ENCODE assay signal across 8 cellular contexts in genomic region chr1:9651220-9651564, GRCh38. TPM values are rescaled to one million over a fixed set of nuclear protein-coding genes. Genes with fewer than 3 reads are reported as not detected.
DNase-seq lines count a peak whose midpoint lies in the region; ATAC-seq and TF ChIP-seq lines count a peak whose summit lies in the region.

No MANE protein-coding gene starts in this region.

- no peak for TF ChIP-seq POLR2A in esophagus muscularis mucosa (IDR thresholded peaks at IDR 0.05; ENCODE audit: low read depth)

- CTCF ChIA-PET in Panc1 (lab: Charles Lee): interaction anchor here (0.5 kb wide), 1 partner anchor 559 kb away, joined by 3 read pairs; no protein-coding TSS in a partner anchor

- H3K27ac ChIP-seq in Panc1 (ENCODE audit: low read length) (no peak overlapping the region), esophagus muscularis mucosa (replicated peaks in 1 of 4) (peak overlapping the region in 1 of 4 donors; percentile 57), rectal smooth muscle tissue (ENCODE audit: low read depth, low read length) (no peak overlapping the region)

- H3K9me3 ChIP-seq in Panc1 (ENCODE audit: control insufficient read depth, insufficient read depth, low read depth, low read length): no peaks in the 10 kb centered on the region
- H3K9me3 ChIP-seq in esophagus muscularis mucosa: no peaks in the 10 kb centered on the region

- POLR2A ChIA-PET in Panc1 (lab: Charles Lee): no interaction called here

- no peak overlapping the region for H3K9ac ChIP-seq in rectal smooth muscle tissue (ENCODE audit: low read length)

- WGBS in esophagus muscularis mucosa: 18% methylated on average over 10 of the region's 10 CpGs

- no peak for TF ChIP-seq CTCF in Panc1 (IDR thresholded peaks at IDR 0.05)
- TF ChIP-seq CTCF in esophagus muscularis mucosa (IDR thresholded peaks at IDR 0.05): no peak

- no peak for TF ChIP-seq EP300 in esophagus muscularis mucosa (IDR thresholded peaks at IDR 0.05)

- intact Hi-C loops in Panc1 (cut with micrococcal nuclease; ENCODE audit: unreplicated experiment): no loop called here
- intact Hi-C loops in esophagus muscularis mucosa (cut with DNase I): no loop called here

- H3K27me3 ChIP-seq in Panc1 (ENCODE audit: control insufficient read depth, insufficient read depth, low read length): no peaks in the 10 kb centered on the region
- peaks cover 4 to 58% (median 17%) of the 10 kb centered on the region in 4 donors for H3K27me3 ChIP-seq in esophagus muscularis mucosa
- H3K27me3 ChIP-seq in rectal smooth muscle tissue (ENCODE audit: control insufficient read depth, insufficient read depth, low read length): peaks cover 3% of the 10 kb centered on the region

- in situ Hi-C loops in Panc1 (cut with HindIII; ENCODE audit: low pct_unique_long_range_greater_than_20kb, low sequenced_read_pairs): no loop called here

- ATAC-seq in Panc1 (no peak), GM19328 (IDR thresholded peaks at IDR 0.05; ENCODE audit: unreplicated experiment) (no peak), GM19035 (IDR thresholded peaks at IDR 0.05; ENCODE audit: unreplicated experiment) (no peak)

- BruUV-seq in Panc1 (replicated peaks; lab: Mats Ljungman, UMichigan): no TSS peak

- DNase-seq in Panc1 (ENCODE audit: low read depth, low spot score): no peak
- no peak for DNase-seq in esophagus muscularis mucosa (ENCODE audit: extremely low spot score)
- no peak for DNase-seq in GOT3 (lab: John Stamatoyannopoulos, UW)
- no peak for DNase-seq in stimulated activated CD8-positive, alpha-beta memory T cell treated with anti-CD3 and anti-CD28 coated beads, Interleukin-4, amount 100 ng/mL, for 48 hours

- no peaks in the 10 kb centered on the region for H3K36me3 ChIP-seq in Panc1 (ENCODE audit: control insufficient read depth, insufficient read depth, low read length)
- H3K36me3 ChIP-seq in esophagus muscularis mucosa: no peaks in the 10 kb centered on the region
- H3K36me3 ChIP-seq in rectal smooth muscle tissue (ENCODE audit: control insufficient read depth, insufficient read depth, low read length): no peaks in the 10 kb centered on the region

- H3K4me1 ChIP-seq in Panc1 (ENCODE audit: control insufficient read depth, insufficient read depth, low read length): peaks cover 5% of the 10 kb centered on the region; the same call in 1 of the 2 replicates
- peaks cover 16 to 24% (median 21%) of the 10 kb centered on the region in 4 donors for H3K4me1 ChIP-seq in esophagus muscularis mucosa
- H3K4me1 ChIP-seq in rectal smooth muscle tissue (ENCODE audit: control insufficient read depth, insufficient read depth, low read length): no peaks in the 10 kb centered on the region

- H3K4me3 ChIP-seq in GM08714 (ENCODE audit: low read length) (peak overlapping the region; percentile 92), Panc1 (ENCODE audit: low read depth in 2 of 2, low read length in 2 of 2) (peak overlapping the region; percentile 40 to 48), esophagus muscularis mucosa (peak overlapping the region; percentile 49 to 64 (median 55)), rectal smooth muscle tissue (ENCODE audit: low read length) (peak overlapping the region; percentile 5)

RNA-seq across cellular contexts. Expression of gene PIK3CD, which starts 0.3 kb away (rescaled TPM):
- 12.5 TPM for total RNA-seq in Panc1 (2021; ENCODE audit: unreplicated experiment)
- polyA plus RNA-seq in Panc1 (2012; ENCODE audit: insufficient read length): 12.0 TPM
- total RNA-seq in esophagus muscularis mucosa: 10 to 100 TPM in 3 of 4 donors, 1 to 10 TPM in 1; 7.9 to 30.4 (median 13.9) TPM

Comparison
In these comparisons a context has a peak if more than half of its experiments do, and no peak if none do; other contexts are left out.
1. H3K4me3 ChIP-seq: peak in every context shown above with its lines; median percentile 92 in GM08714; 55 in esophagus muscularis mucosa; 44 in Panc1; 5 in rectal smooth muscle tissue.